Comparison of ENCODE assay signal across 10 cellular contexts in the genomic region with DNA sequence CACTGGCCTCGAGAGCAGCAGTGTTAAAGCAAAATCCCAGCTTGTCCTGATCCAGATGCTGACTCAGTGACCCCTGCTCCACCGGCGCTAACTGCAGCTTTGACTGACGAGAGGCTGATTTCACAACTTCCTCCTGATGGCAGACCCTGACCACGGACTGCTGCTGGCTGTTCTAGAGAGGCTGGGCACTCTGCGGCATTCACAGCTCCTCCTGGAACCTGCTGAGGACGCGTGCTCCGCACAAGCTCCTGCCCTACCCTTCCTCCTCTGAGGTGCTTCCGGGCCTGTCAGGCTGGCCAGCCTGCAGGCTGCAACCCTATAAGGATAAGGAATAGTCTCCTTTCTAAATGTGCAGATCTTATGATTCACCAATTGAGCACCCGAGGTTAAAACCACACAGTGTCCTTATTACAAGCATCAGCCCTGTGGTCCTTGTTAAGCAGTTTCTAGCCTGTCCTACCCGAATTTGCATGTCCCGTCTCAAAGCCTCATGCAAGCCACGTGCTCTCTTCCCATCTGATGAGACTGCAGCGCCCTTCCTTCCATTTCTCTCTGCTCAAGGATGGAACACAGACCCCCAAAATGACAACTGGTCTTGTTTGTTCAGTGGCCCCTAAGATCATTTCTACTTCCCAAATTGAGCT. TPM values are rescaled to one million over a fixed set of nuclear protein-coding genes. Genes with fewer than 3 reads are reported as not detected.
DNase-seq lines count a peak whose midpoint lies in the region; ATAC-seq and TF ChIP-seq lines count a peak whose summit lies in the region.
"Had no signal": no experiment of that assay in that cellular context is flagged by ENCODE, and none has a peak within 500 bp of the region (broad histone marks: within the 10 kb centered on the region; RNA-seq: fewer than 3 reads in every experiment).

No MANE protein-coding gene starts in this region.

- no TSS peak for BruUV-seq in PC-3 (replicated peaks; lab: Mats Ljungman, UMichigan)

- peak overlapping the region; percentile 40 for H3K4me3 ChIP-seq in PC-3 (ENCODE audit: low read length)
- H3K4me3 ChIP-seq in epithelial cell of esophagus (ENCODE audit: low read length) = no peak overlapping the region
- H3K4me3 ChIP-seq in neuronal stem cell (ENCODE audit: low read length in 2 of 2) = no peak overlapping the region
- H3K4me3 ChIP-seq: skin epidermis had no signal

- H3K9me3 ChIP-seq in PC-3 (ENCODE audit: low read length) (no peaks in the 10 kb centered on the region), neuronal stem cell (replicated peaks in 1 of 2; ENCODE audit: control insufficient read depth in 2 of 2, insufficient read depth in 1 of 2, low read depth in 1 of 2, low read length in 2 of 2) (no peaks in the 10 kb centered on the region)

- no peak overlapping the region for H2BK5ac ChIP-seq in neuronal stem cell (ENCODE audit: low read length)

- H2AK5ac ChIP-seq in neuronal stem cell (ENCODE audit: low read depth, low read length) = no peak overlapping the region

- no peak overlapping the region for H3K18ac ChIP-seq in neuronal stem cell (ENCODE audit: low read length)

- H3K23ac ChIP-seq in neuronal stem cell (ENCODE audit: low read depth, low read length, poor library complexity) = no peak overlapping the region

- H3K4me1 ChIP-seq in PC-3 (ENCODE audit: insufficient read depth, low read length) = peaks cover 31% of the 10 kb centered on the region
- no peaks in the 10 kb centered on the region for H3K4me1 ChIP-seq in neuronal stem cell (ENCODE audit: control insufficient read depth in 2 of 2, insufficient read depth in 1 of 2, low read depth in 1 of 2, low read length in 2 of 2)

- peak overlapping the region; percentile 67 for H3K9ac ChIP-seq in PC-3 (ENCODE audit: low read length)
- no peak overlapping the region for H3K9ac ChIP-seq in neuronal stem cell (ENCODE audit: low read depth, low read length, poor library complexity)

- no peak overlapping the region for H3K14ac ChIP-seq in neuronal stem cell (ENCODE audit: low read length)

- H3K9me2 ChIP-seq in PC-3 (replicated peaks; ENCODE audit: low read length) = no peaks in the 10 kb centered on the region

- no peak overlapping the region for H4K8ac ChIP-seq in neuronal stem cell (ENCODE audit: low read depth, low read length)

- DNase-seq in EL (peak; percentile 82), PC-3 (peak; percentile 81), epithelial cell of esophagus (ENCODE audit: low read depth) (peak; percentile 67), non-pigmented ciliary epithelial cell (ENCODE audit: low read depth) (peak; percentile 84), COLO829 (ENCODE audit: low spot score) (no peak), neuronal stem cell (ENCODE audit: low spot score) (no peak)
- DNase-seq in stimulated activated CD4-positive, alpha-beta T cell treated with anti-CD3 and anti-CD28 coated beads, Interleukin-4, amount 100 ng/mL, for 24 hours = no peak
- DNase-seq: NCI-H187 had no signal

- H4K91ac ChIP-seq in neuronal stem cell (ENCODE audit: low read depth, low read length, poor library complexity) = no peak overlapping the region

- ATAC-seq in PC-3 (peak; percentile 80), HG03571 (IDR thresholded peaks at IDR 0.05; ENCODE audit: unreplicated experiment) (no peak)

- no peak overlapping the region for H2BK12ac ChIP-seq in neuronal stem cell (ENCODE audit: low read length)

- H3K4me2 ChIP-seq in PC-3 (ENCODE audit: low read length) (peak overlapping the region; percentile 74), neuronal stem cell (ENCODE audit: insufficient read depth, low read length, poor library complexity, severe bottlenecking) (no peak overlapping the region)

- no CpG with 5 or more reads among the region's 15 CpGs for WGBS in neuronal stem cell (ENCODE audit: extremely low coverage in 2 of 2, insufficient read length in 2 of 2, insufficient replicate concordance in 1 of 2), 2 donors

- H3K36me3 ChIP-seq in PC-3 (ENCODE audit: low read depth, low read length) (peaks cover 25% of the 10 kb centered on the region; the same call in 1 of the 2 replicates), neuronal stem cell (replicated peaks in 1 of 2; ENCODE audit: control insufficient read depth in 2 of 2, insufficient read depth in 2 of 2, low read length in 2 of 2) (peaks cover 21 to 63% of the 10 kb centered on the region in 2 donors)

- CTCF ChIA-PET in PC-3 (lab: Charles Lee) = interaction anchor here (1.3 kb wide), 1 partner anchor 44 kb away, joined by 8 read pairs; no protein-coding TSS in a partner anchor

- H2BK120ac ChIP-seq in neuronal stem cell (ENCODE audit: low read depth, low read length) = no peak overlapping the region

- H3K79me1 ChIP-seq in neuronal stem cell (ENCODE audit: low read depth, low read length) = no peaks in the 10 kb centered on the region

- TF ChIP-seq CTCF in PC-3 (conservative IDR thresholded peaks at IDR 0.05; ENCODE audit: low read depth, low read length) (no peak), epithelial cell of esophagus (IDR thresholded peaks at IDR 0.05; ENCODE audit: insufficient read depth, low read depth, low read length, missing control alignments) (no peak)

- H4K20me1 ChIP-seq in PC-3 (ENCODE audit: low read length) = no peaks in the 10 kb centered on the region

- H3K27ac ChIP-seq in PC-3 (ENCODE audit: low read length) = peak overlapping the region; percentile 94
- no peak overlapping the region for H3K27ac ChIP-seq in neuronal stem cell (replicated peaks; ENCODE audit: low read length)

- no peak overlapping the region for H2AFZ ChIP-seq in PC-3 (ENCODE audit: low read length)
- no peak overlapping the region for H2AFZ ChIP-seq in neuronal stem cell (ENCODE audit: low read length)

- H3K79me2 ChIP-seq in PC-3 (ENCODE audit: low read length) = no peaks in the 10 kb centered on the region

- H3F3A ChIP-seq in PC-3 (ENCODE audit: low read length, unreplicated experiment) = peaks cover 12% of the 10 kb centered on the region

- no peak overlapping the region for H3K4ac ChIP-seq in neuronal stem cell (ENCODE audit: low read length)

- intact Hi-C loops in PC-3 (cut with micrococcal nuclease) = loop anchor here (1.0 to 2.0 kb wide), 3 partner anchors 43 to 91 kb away; no protein-coding TSS in a partner anchor

- POLR2A ChIA-PET in PC-3 (lab: Charles Lee; ENCODE audit: unreplicated experiment) = interaction anchor here (0.6 to 0.8 kb wide), 2 partner anchors 78 to 81 kb away, joined by 3 read pairs; no protein-coding TSS in a partner anchor

- H2BK15ac ChIP-seq in neuronal stem cell (ENCODE audit: low read length) = no peak overlapping the region

- H3K27me3 ChIP-seq in PC-3 (ENCODE audit: low read length) (no peaks in the 10 kb centered on the region), neuronal stem cell (ENCODE audit: control insufficient read depth in 3 of 3, insufficient read depth in 3 of 3, low read depth in 1 of 3, low read length in 3 of 3) (no peaks in the 10 kb centered on the region)

RNA-seq across cellular contexts. Expression of gene NCAPG2, which starts 35.5 kb away (rescaled TPM):
- 49.2 and 50.2 TPM in 2 replicates for total RNA-seq in PC-3 (2014; rRNA removed)
- 31.3 TPM for polyA plus RNA-seq in neuronal stem cell (2013, experiment 1 of 2)
- 33.0 TPM for polyA plus RNA-seq in neuronal stem cell (2013, experiment 2 of 2)

Comparison
In these comparisons a context has a peak if more than half of its experiments do, and no peak if none do; other contexts are left out.
1. DNase-seq: peak in EL (single experiment), PC-3 (single experiment), epithelial cell of esophagus (single experiment) and non-pigmented ciliary epithelial cell (single experiment); none in stimulated activated CD4-positive, alpha-beta T cell treated with anti-CD3 and anti-CD28 coated beads, Interleukin-4, amount 100 ng/mL, for 24 hours (single experiment), COLO829 (single experiment) and neuronal stem cell (single experiment).